23 cellular contexts compared by ENCODE assay signal in genomic region chr7:68238204-68238805, GRCh38.
"Had no signal": no experiment of that assay in that cellular context is flagged by ENCODE, and none has a peak within 500 bp of the region (broad histone marks: within the 10 kb centered on the region; RNA-seq: fewer than 3 reads in every experiment).

No MANE protein-coding gene starts in this region.

- H3K27ac Mint-ChIP-seq: activated CD4-positive, alpha-beta memory T cell treated with anti-CD3 and anti-CD28 coated beads, Interleukin-2, amount 10 ng/mL, durations not matched to agents 7 days and 5 days; activated CD4-positive, alpha-beta T cell treated with anti-CD3 and anti-CD28 coated beads, Interleukin-2, amount 10 ng/mL, durations not matched to agents 24 days and 14 days; activated naive CD4-positive, alpha-beta T cell treated with anti-CD3 and anti-CD28 coated beads, Interleukin-2, amount 50 U/mL, for 24 hours; activated T-cell treated with anti-CD3 and anti-CD28 coated beads, Interleukin-2, amount 50 U/mL, for 72 hours; natural killer cell; progenitor cell of endocrine pancreas; T-helper 1 cell treated with Interleukin-12 subunit alpha and Interleukin-12 subunit beta and Interleukin-4 antibody, amounts not matched to agents 30 μg/mL and 1 μg/mL, for 36 hours had no signal

- H3K4me3 ChIP-seq: body of pancreas, cardiac muscle cell, lung, right atrium auricular region, spleen, testis, uterus had no signal

- H3K36me3 Mint-ChIP-seq: activated naive CD4-positive, alpha-beta T cell treated with anti-CD3 and anti-CD28 coated beads, Interleukin-2, amount 50 U/mL, for 24 hours; natural killer cell had no signal

- H3K9me3 ChIP-seq: body of pancreas, testis, uterus had no signal

- H3K27ac ChIP-seq: body of pancreas, cardiac muscle cell, right atrium auricular region, spleen, testis, uterus had no signal

- H3K4me3 Mint-ChIP-seq: activated CD4-positive, alpha-beta memory T cell treated with anti-CD3 and anti-CD28 coated beads, Interleukin-2, amount 10 ng/mL, durations not matched to agents 7 days and 5 days; activated CD4-positive, alpha-beta T cell treated with anti-CD3 and anti-CD28 coated beads, Interleukin-2, amount 10 ng/mL, durations not matched to agents 24 days and 14 days; activated naive CD4-positive, alpha-beta T cell treated with anti-CD3 and anti-CD28 coated beads, Interleukin-2, amount 50 U/mL, for 24 hours; activated T-cell treated with anti-CD3 and anti-CD28 coated beads, Interleukin-2, amount 50 U/mL, for 72 hours; natural killer cell; T-helper 1 cell treated with Interleukin-12 subunit alpha and Interleukin-12 subunit beta and Interleukin-4 antibody, amounts not matched to agents 30 μg/mL and 1 μg/mL, for 36 hours had no signal

- H3K27me3 ChIP-seq: body of pancreas, cardiac muscle cell, right atrium auricular region, spleen, testis, uterus had no signal

- H3K4me1 ChIP-seq: body of pancreas, right atrium auricular region, spleen, testis, uterus had no signal

- H3K4me1 Mint-ChIP-seq: activated CD4-positive, alpha-beta memory T cell treated with anti-CD3 and anti-CD28 coated beads, Interleukin-2, amount 10 ng/mL, durations not matched to agents 7 days and 5 days; activated CD4-positive, alpha-beta T cell treated with anti-CD3 and anti-CD28 coated beads, Interleukin-2, amount 10 ng/mL, durations not matched to agents 24 days and 14 days; activated naive CD4-positive, alpha-beta T cell treated with anti-CD3 and anti-CD28 coated beads, Interleukin-2, amount 50 U/mL, for 24 hours; natural killer cell had no signal

- H3K27me3 Mint-ChIP-seq: activated CD4-positive, alpha-beta memory T cell treated with anti-CD3 and anti-CD28 coated beads, Interleukin-2, amount 10 ng/mL, durations not matched to agents 7 days and 5 days; activated CD4-positive, alpha-beta T cell treated with anti-CD3 and anti-CD28 coated beads, Interleukin-2, amount 10 ng/mL, durations not matched to agents 24 days and 14 days; activated naive CD4-positive, alpha-beta T cell treated with anti-CD3 and anti-CD28 coated beads, Interleukin-2, amount 50 U/mL, for 24 hours; progenitor cell of endocrine pancreas had no signal

- DNase-seq: activated CD4-positive, alpha-beta memory T cell treated with anti-CD3 and anti-CD28 coated beads, Interleukin-2, amount 10 ng/mL, durations not matched to agents 7 days and 5 days; activated CD4-positive, alpha-beta T cell treated with anti-CD3 and anti-CD28 coated beads, Interleukin-2, amount 10 ng/mL, durations not matched to agents 24 days and 14 days; activated effector memory CD4-positive, alpha-beta T cell treated with anti-CD3 and anti-CD28 coated beads, Interleukin-2, amount 50 U/mL, for 16 hours; activated T-cell treated with anti-CD3 and anti-CD28 coated beads, Interleukin-2, amount 50 U/mL, for 72 hours; anterior cingulate cortex; body of pancreas; erythroblast; foreskin melanocyte; natural killer cell; spleen; stimulated activated CD4-positive, alpha-beta T cell treated with anti-CD3 and anti-CD28 coated beads, Interleukin-4, amount 100 ng/mL, for 1 hour; stimulated activated naive CD4-positive, alpha-beta T cell; T1000; testis; trophoblast cell; uterus had no signal

- ATAC-seq: activated T-cell treated with anti-CD3 and anti-CD28 coated beads, Interleukin-2, amount 50 U/mL, for 72 hours; body of pancreas; left lobe of liver; natural killer cell had no signal

- H3K36me3 ChIP-seq: cardiac muscle cell, right atrium auricular region, spleen, uterus had no signal
